11 cellular contexts compared by ENCODE assay signal in genomic region chr1:201259476-201260235, GRCh38. TPM values are rescaled to one million over a fixed set of nuclear protein-coding genes. Genes with fewer than 3 reads are reported as not detected.
DNase-seq lines count a peak whose midpoint lies in the region; ATAC-seq and TF ChIP-seq lines count a peak whose summit lies in the region.
"Had no signal": no experiment of that assay in that cellular context is flagged by ENCODE, and none has a peak within 500 bp of the region (broad histone marks: within the 10 kb centered on the region; RNA-seq: fewer than 3 reads in every experiment).

No MANE protein-coding gene starts in this region.

- peaks cover 5% of the 10 kb centered on the region; the same call in 1 of the 2 replicates for H3K4me1 ChIP-seq in GM23248 (ENCODE audit: insufficient read depth)
- peaks cover 6 to 15% (median 11%) of the 10 kb centered on the region in 9 donors for H3K4me1 ChIP-seq in heart right ventricle

- in situ Hi-C loops in GM23248 (cut with MboI) = no loop called here

- H3K4me1 Mint-ChIP-seq in progenitor cell of endocrine pancreas (ENCODE audit: low read depth) = peaks cover 2% of the 10 kb centered on the region

- H3K27me3 Mint-ChIP-seq in progenitor cell of endocrine pancreas = peaks cover 31% of the 10 kb centered on the region

- H3K79me2 ChIP-seq in GM23248 (ENCODE audit: insufficient read depth) = no peaks in the 10 kb centered on the region

- TF ChIP-seq CTCF in heart right ventricle (IDR thresholded peaks at IDR 0.05) (peak in 1 of 9 donors; percentile 6), progenitor cell of endocrine pancreas (IDR thresholded peaks at IDR 0.05; ENCODE audit: unreplicated experiment) (peak; percentile 22)

- H3K27ac Mint-ChIP-seq in progenitor cell of endocrine pancreas = no peak overlapping the region

- H2AFZ ChIP-seq in GM23248 = peak overlapping the region; percentile 32; the same call in 1 of the 2 replicates

- peak in 7 of 8 donors; percentile 44 to 75 (median 67) for ATAC-seq in heart right ventricle
- ATAC-seq: GM12878 had no signal

- H3K27me3 ChIP-seq in GM23248 (replicated peaks; ENCODE audit: insufficient read depth) (no peaks in the 10 kb centered on the region), heart right ventricle (peaks cover 0 to 30% (median 19%) of the 10 kb centered on the region in 7 donors)

- WGBS in GM23248 (ENCODE audit: low coverage in 1 of 2, low lambda C conversion rate in 2 of 2, missing lambda C conversion rate in 2 of 2), 2 experiments = 1 to 6% methylated on average over 19 to 24 of the region's 28 CpGs
- WGBS in heart right ventricle, 2 donors = 8 to 9% methylated on average over 27 to 28 of the region's 28 CpGs

- H3K9me3 Mint-ChIP-seq in progenitor cell of endocrine pancreas (ENCODE audit: low read depth) = no peaks in the 10 kb centered on the region

- peak overlapping the region; percentile 51 for H3K4me3 Mint-ChIP-seq in progenitor cell of endocrine pancreas (ENCODE audit: low read depth)

- H3K36me3 ChIP-seq in GM23248 (ENCODE audit: low read depth) (no peaks in the 10 kb centered on the region), heart right ventricle (no peaks in the 10 kb centered on the region)

- DNase-seq in GM23248 (peak; percentile 78), RPMI7951 (ENCODE audit: low read depth) (peak; percentile 55), heart right ventricle (no peak), progenitor cell of endocrine pancreas (ENCODE audit: low spot score, unreplicated experiment) (no peak), KG1 (lab: John Stamatoyannopoulos, UW) (no peak), nucleus accumbens (lab: John Stamatoyannopoulos, UW) (no peak), SKM-1 (lab: John Stamatoyannopoulos, UW; ENCODE audit: unreplicated experiment) (no peak)
- no peak for DNase-seq in stimulated activated naive CD4-positive, alpha-beta T cell treated with Interleukin-2 at 50 U/mL for 16 hours (lab: John Stamatoyannopoulos, UW)
- DNase-seq: NCI-H524 treated with DMSO at 0.1 percent for 48 hours had no signal

- no peaks in the 10 kb centered on the region for H3K36me3 Mint-ChIP-seq in progenitor cell of endocrine pancreas (ENCODE audit: insufficient read depth)

- no peaks in the 10 kb centered on the region for H3K9me2 ChIP-seq in GM23248 (ENCODE audit: insufficient read depth)

- H4K20me1 ChIP-seq in GM23248 (ENCODE audit: insufficient read depth) = no peaks in the 10 kb centered on the region

- intact Hi-C loops in heart right ventricle (cut with DNase I) = loop anchor here in 3 of 10 donors (5.0 kb wide), 2 partner anchors 48 to 88 kb away; no protein-coding TSS in a partner anchor

- peak overlapping the region; percentile 57 for H3K4me2 ChIP-seq in GM23248 (ENCODE audit: unreplicated experiment)

- H3K9me3 ChIP-seq in GM23248 (ENCODE audit: low read depth) (no peaks in the 10 kb centered on the region), heart right ventricle (no peaks in the 10 kb centered on the region)

- H3K9ac ChIP-seq in GM23248 = peak overlapping the region; percentile 35; the same call in 1 of the 2 replicates

- H3K4me3 ChIP-seq in GM23248 (0 out of 2 replicates have a peak overlapping the region, but pooled peaks have one; percentile 1), heart right ventricle (peak overlapping the region in 2 of 10 donors; percentile 9)
- H3K4me3 ChIP-seq: GM12878 had no signal

- H3F3A ChIP-seq in GM23248 (ENCODE audit: insufficient read depth) = no peaks in the 10 kb centered on the region

- no peak overlapping the region for H3K27ac ChIP-seq in GM23248
- peak overlapping the region in 1 of 10 donors; percentile 10 for H3K27ac ChIP-seq in heart right ventricle

RNA-seq across cellular contexts. Expression of gene PKP1, which starts 23.6 kb away (rescaled TPM):
- total RNA-seq in GM23248 (2014; rRNA removed; shearing (Covaris generic)) = 0.13 and 0.43 TPM in 2 replicates
- polyA plus RNA-seq in GM23248 (2016; fragmentation: Nextera tagmentation; extraction: Ambion mirVana) = 0.06 and 0.15 TPM in 2 replicates
- total RNA-seq in RPMI7951 (2014; rRNA removed; shearing (Covaris generic)) = under 0.01 TPM in 1 of 2 replicates, not detected in the other
- total RNA-seq in heart right ventricle = 1 to 10 TPM in 1 of 10 donors, under 1 TPM in 9; 0.05 to 1.2 (median 0.22) TPM
- polyA plus RNA-seq in heart right ventricle = under 1 TPM; 0.37 to 0.39 TPM
- not detected in 2 replicates for total RNA-seq in progenitor cell of endocrine pancreas
- total RNA-seq: endothelial cell of umbilical vein, GM12878 had no signal

Comparison
In these comparisons a context has a peak if more than half of its experiments do, and no peak if none do; other contexts are left out.
1. DNase-seq: peak in GM23248 (single experiment) and RPMI7951 (single experiment); none in heart right ventricle (0 of 2), progenitor cell of endocrine pancreas (single experiment), KG1 (single experiment), nucleus accumbens (0 of 56), stimulated activated naive CD4-positive, alpha-beta T cell treated with Interleukin-2 at 50 U/mL for 16 hours (single experiment) and SKM-1 (single experiment).